In genomic region chr2:173157894-173158293, GRCh38 we compare ENCODE assay signal across 1 cellular context.
TF ChIP-seq lines count a peak whose summit lies in the region.

No MANE protein-coding gene starts in this region.

TF ChIP-seq in WTC11, 78 proteins besides CTCF, POLR2A, EP300 and RAD21 (continued from another document):
- no peak for TF ChIP-seq STAT6 (CRISPR knock-in tag; conservative IDR thresholded peaks at IDR 0.05; ENCODE audit: low read depth)
- no peak for TF ChIP-seq E2F4 (CRISPR knock-in tag; IDR thresholded peaks at IDR 0.05; ENCODE audit: borderline replicate concordance, low read depth)
- no peak for TF ChIP-seq NR2C2 (CRISPR knock-in tag; IDR thresholded peaks at IDR 0.05)
- no peak for TF ChIP-seq ZSCAN18 (CRISPR knock-in tag; IDR thresholded peaks at IDR 0.05)
- TF ChIP-seq GABPB1 (CRISPR knock-in tag; IDR thresholded peaks at IDR 0.05): no peak
- TF ChIP-seq SMAD4 (CRISPR knock-in tag; IDR thresholded peaks at IDR 0.05): no peak
- TF ChIP-seq ELF4 (CRISPR knock-in tag; IDR thresholded peaks at IDR 0.05; ENCODE audit: low read depth): no peak
- TF ChIP-seq NR1H2 (CRISPR knock-in tag; IDR thresholded peaks at IDR 0.05): no peak
- no peak for TF ChIP-seq FOXJ3 (CRISPR knock-in tag; IDR thresholded peaks at IDR 0.05; ENCODE audit: borderline replicate concordance)
- no peak for TF ChIP-seq FOXP4 (CRISPR knock-in tag; IDR thresholded peaks at IDR 0.05)
- no peak for TF ChIP-seq PRDM15 (CRISPR knock-in tag; IDR thresholded peaks at IDR 0.05)
- no peak for TF ChIP-seq AR (CRISPR knock-in tag; IDR thresholded peaks at IDR 0.05)
- no peak for TF ChIP-seq NR3C1 (CRISPR knock-in tag; conservative IDR thresholded peaks at IDR 0.05; ENCODE audit: low read depth)
- no peak for TF ChIP-seq MXD4 (CRISPR knock-in tag; IDR thresholded peaks at IDR 0.05; ENCODE audit: borderline replicate concordance)
- no peak for TF ChIP-seq RELA (CRISPR knock-in tag; IDR thresholded peaks at IDR 0.05; ENCODE audit: borderline replicate concordance)
- no peak for TF ChIP-seq ZNF416 (CRISPR knock-in tag; IDR thresholded peaks at IDR 0.05)
- TF ChIP-seq ZBTB43 (CRISPR knock-in tag; IDR thresholded peaks at IDR 0.05): no peak
- no peak for TF ChIP-seq CDX4 (CRISPR knock-in tag; IDR thresholded peaks at IDR 0.05; ENCODE audit: borderline replicate concordance)
- TF ChIP-seq ATF3 (CRISPR knock-in tag; conservative IDR thresholded peaks at IDR 0.05): no peak
TF ChIP-seq in WTC11: peak in this region for 0.
